ENCODE assay signal across 8 cellular contexts in the genomic region with DNA sequence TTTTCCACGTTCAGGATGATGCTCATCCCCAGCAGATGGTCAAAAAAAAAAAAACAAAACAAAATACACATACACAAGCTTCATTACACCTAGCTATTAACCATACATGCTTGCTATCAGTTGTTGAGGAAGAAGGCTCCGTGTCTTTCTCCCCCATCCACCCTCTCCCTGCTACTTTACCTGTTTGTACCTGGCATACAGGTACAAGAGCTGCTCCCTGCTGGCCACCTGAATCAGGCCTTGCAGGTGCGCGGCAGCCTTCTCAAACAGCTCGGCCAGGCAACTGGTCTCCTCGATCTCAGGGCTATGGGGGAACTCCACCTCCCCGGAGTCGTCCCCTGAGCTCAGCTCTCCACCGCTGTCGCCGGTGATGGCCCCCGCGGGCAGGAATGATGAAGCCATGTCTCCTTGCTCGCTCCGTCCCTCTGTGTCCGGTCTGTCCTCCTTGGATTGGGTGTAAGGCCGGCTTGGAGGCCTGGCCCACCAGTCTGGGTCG. TPM values are rescaled to one million over a fixed set of nuclear protein-coding genes. Genes with fewer than 3 reads are reported as not detected.
A peak's percentile ranks its signal among the peaks of the same experiment; 100 is the strongest.
DNase-seq lines count a peak whose midpoint lies in the region; ATAC-seq and TF ChIP-seq lines count a peak whose summit lies in the region.

No MANE protein-coding gene starts in this region.

- H3K27ac ChIP-seq in ACC112 (ENCODE audit: low read depth, low read length) (peak overlapping the region; percentile 91), body of pancreas (peak overlapping the region; percentile 87 to 96 (median 89)), mesendoderm (ENCODE audit: low read depth, low read length) (peak overlapping the region; percentile 70)

- H3K27me3 ChIP-seq in ACC112 (ENCODE audit: insufficient read depth, low read length) (no peaks in the 10 kb centered on the region), body of pancreas (no peaks in the 10 kb centered on the region), mesendoderm (ENCODE audit: insufficient read depth, low read length, poor library complexity) (no peaks in the 10 kb centered on the region)

- no peak overlapping the region for H4K8ac ChIP-seq in mesendoderm (ENCODE audit: low read depth, low read length)

- H2AK5ac ChIP-seq in mesendoderm (ENCODE audit: low read length), result no peak overlapping the region

- H3K36me3 ChIP-seq in ACC112 (ENCODE audit: insufficient read depth, low read length), result peaks cover 5% of the 10 kb centered on the region; the same call in 1 of the 2 replicates
- H3K36me3 ChIP-seq in body of pancreas (replicated peaks in 1 of 2; ENCODE audit: insufficient read depth in 1 of 2, low read depth in 2 of 2), result no peaks in the 10 kb centered on the region
- no peaks in the 10 kb centered on the region for H3K36me3 ChIP-seq in mesendoderm (ENCODE audit: control insufficient read depth, insufficient read depth, low read length)

- H2BK5ac ChIP-seq in mesendoderm (ENCODE audit: low read length), result peak overlapping the region; percentile 48

- H3K23ac ChIP-seq in mesendoderm (ENCODE audit: low read length), result peak overlapping the region; percentile 75

- no peak overlapping the region for H4K5ac ChIP-seq in mesendoderm (ENCODE audit: low read length)

- peak overlapping the region; percentile 99 for H3K56ac ChIP-seq in mesendoderm (ENCODE audit: low read length)

- peaks cover 4% of the 10 kb centered on the region for H3K79me1 ChIP-seq in mesendoderm (ENCODE audit: low read length)

- peak overlapping the region; percentile 95 for H3K9ac ChIP-seq in mesendoderm (ENCODE audit: low read length)

- in situ Hi-C loops in ACHN (cut with HindIII; ENCODE audit: low pct_ligation_motif_present, low pct_unique_long_range_greater_than_20kb, low sequenced_read_pairs), result no loop called here

- intact Hi-C loops in body of pancreas (cut with DNase I), result no loop called here

- whole genome bisulfite sequencing in body of pancreas, 2 donors, result 0% methylated on average over 6 to 18 of the region's 18 CpGs
- WGBS in mesendoderm (ENCODE audit: extremely low coverage, insufficient coverage, low lambda C conversion rate), result no CpG with 5 or more reads among the region's 18 CpGs

- H3K79me2 ChIP-seq in ACC112 (ENCODE audit: control insufficient read depth, insufficient read depth, low read length, unreplicated experiment) (peaks cover 38% of the 10 kb centered on the region), mesendoderm (ENCODE audit: control insufficient read depth, insufficient read depth, low read length) (peaks cover 8% of the 10 kb centered on the region)

- H3K4me2 ChIP-seq in mesendoderm (ENCODE audit: low read length), result peak overlapping the region; percentile 71

- no peaks in the 10 kb centered on the region for H3K9me3 ChIP-seq in body of pancreas

- no peak overlapping the region for H3K4ac ChIP-seq in mesendoderm (ENCODE audit: low read depth, low read length)

- no peak for TF ChIP-seq POLR2A in body of pancreas (IDR thresholded peaks at IDR 0.05)

- H2AFZ ChIP-seq in ACC112 (ENCODE audit: low read length, unreplicated experiment), result peak overlapping the region; percentile 52

- ATAC-seq in GM18502 (IDR thresholded peaks at IDR 0.05; ENCODE audit: poor library complexity, unreplicated experiment) (peak; percentile 31), HG02938 (IDR thresholded peaks at IDR 0.05; ENCODE audit: unreplicated experiment) (peak; percentile 28), body of pancreas (no peak)

- no peak overlapping the region for H2BK120ac ChIP-seq in mesendoderm (ENCODE audit: low read depth, low read length)

- peak; percentile 41 for DNase-seq in NCI-H2107 (lab: John Stamatoyannopoulos, UW)
- peak; percentile 50 to 68 (median 60) for DNase-seq in body of pancreas
- DNase-seq in mesendoderm, result no peak
- no peak for DNase-seq in ACHN
- no peak for DNase-seq in islet precursor cell

- TF ChIP-seq CTCF in body of pancreas (IDR thresholded peaks at IDR 0.05), result peak in 1 of 7 experiments; percentile 20

- H3K4me3 ChIP-seq in ACC112 (ENCODE audit: low read depth, low read length) (peak overlapping the region; percentile 87), body of pancreas (peak overlapping the region; percentile 63 to 78), mesendoderm (ENCODE audit: low read length) (peak overlapping the region; percentile 78)

- no peak overlapping the region for H3K18ac ChIP-seq in mesendoderm (ENCODE audit: low read length)

- H3K4me1 ChIP-seq in ACC112 (ENCODE audit: control insufficient read depth, insufficient read depth, low read length, unreplicated experiment) (peaks cover 26% of the 10 kb centered on the region), body of pancreas (peaks cover 24% of the 10 kb centered on the region), mesendoderm (ENCODE audit: control insufficient read depth, low read depth, low read length) (no peaks in the 10 kb centered on the region)

- no peak overlapping the region for H2BK15ac ChIP-seq in mesendoderm (replicated peaks; ENCODE audit: low read depth)

RNA-seq across cellular contexts. Expression of gene ACBD6, which starts 0.5 kb away (rescaled TPM):
- 10 to 100 TPM; 37.4 to 49.4 TPM for total RNA-seq in body of pancreas
- 34.7 TPM for polyA plus RNA-seq in mesendoderm (2013, experiment 1 of 2)
- 36.3 TPM for polyA plus RNA-seq in mesendoderm (2013, experiment 2 of 2)

RNA-seq across cellular contexts. Expression of gene OVAAL, which starts 56.9 kb away (rescaled TPM):
- not detected for total RNA-seq in body of pancreas
- polyA plus RNA-seq in mesendoderm (2013, experiment 1 of 2), result not detected
- not detected for polyA plus RNA-seq in mesendoderm (2013, experiment 2 of 2)

Comparison
In these comparisons a context has a peak if more than half of its experiments do, and no peak if none do; other contexts are left out.
1. DNase-seq: peak in NCI-H2107 (single experiment) and body of pancreas (4 of 4); none in mesendoderm (single experiment), ACHN (single experiment) and islet precursor cell (single experiment).
2. Peak in every context shown above with its lines, with median percentiles within 50 percentile points of each other: H3K27ac ChIP-seq and H3K4me3 ChIP-seq.